18 cellular contexts compared by ENCODE assay signal in the genomic region with DNA sequence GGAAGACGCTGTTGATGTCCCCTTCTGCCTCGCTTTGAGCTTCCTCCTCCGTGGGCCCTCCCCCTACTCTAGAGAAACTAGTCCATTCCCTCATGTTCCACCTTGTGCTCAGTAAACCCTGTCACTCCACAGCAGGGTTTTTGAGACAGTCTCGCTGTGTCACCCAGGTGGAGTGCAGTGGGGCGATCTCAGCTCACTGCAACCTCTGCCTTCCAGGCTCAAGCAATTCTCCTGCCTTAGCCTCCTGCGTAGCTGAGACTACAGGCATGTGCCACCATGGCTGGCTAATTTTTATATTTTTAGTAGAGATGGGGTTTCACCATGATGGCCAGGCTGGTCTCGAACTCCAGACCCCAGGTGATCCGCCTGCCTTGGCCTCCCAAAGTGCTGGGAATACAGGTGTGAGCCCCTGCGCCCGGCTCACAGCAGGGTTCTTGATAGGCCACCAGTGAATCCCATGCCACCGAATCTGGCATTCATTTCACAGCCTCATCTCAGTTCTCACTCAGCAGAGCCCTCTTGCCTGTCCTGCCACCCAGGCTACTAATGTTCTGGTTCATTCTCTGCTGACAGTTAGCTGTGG. TPM values are rescaled to one million over a fixed set of nuclear protein-coding genes. Genes with fewer than 3 reads are reported as not detected.
DNase-seq lines count a peak whose midpoint lies in the region; ATAC-seq and TF ChIP-seq lines count a peak whose summit lies in the region.
"Had no signal": no experiment of that assay in that cellular context is flagged by ENCODE, and none has a peak within 500 bp of the region (broad histone marks: within the 10 kb centered on the region; RNA-seq: fewer than 3 reads in every experiment).

No MANE protein-coding gene starts in this region.

- no peak for ATAC-seq in right cardiac atrium
- ATAC-seq in stimulated activated naive CD8-positive, alpha-beta T cell treated with anti-CD3 and anti-CD28 coated beads, Interleukin-15, amount 100 ng/mL, for 72 hours = no peak

- POLR2A ChIA-PET in activated CD4-positive, alpha-beta memory T cell treated with anti-CD3 and anti-CD28 coated beads for 36 hours (lab: Charles Lee) = interaction anchor here (1.2 kb wide), 1 partner anchor 38 kb away, joined by 3 read pairs; no protein-coding TSS in a partner anchor

- no peaks in the 10 kb centered on the region for H3K27me3 Mint-ChIP-seq in activated CD4-positive, alpha-beta memory T cell treated with anti-CD3 and anti-CD28 coated beads for 36 hours
- peaks cover 33% of the 10 kb centered on the region for H3K27me3 Mint-ChIP-seq in glutamatergic neuron (ENCODE audit: unreplicated experiment)
- H3K27me3 Mint-ChIP-seq in stimulated activated naive CD8-positive, alpha-beta T cell treated with anti-CD3 and anti-CD28 coated beads, Interleukin-15, amount 100 ng/mL, for 72 hours = no peaks in the 10 kb centered on the region
- H3K27me3 Mint-ChIP-seq: activated CD4-positive, alpha-beta T cell treated with anti-CD3 and anti-CD28 coated beads, Interleukin-2, amount 10 ng/mL, durations not matched to agents 7 days and 5 days had no signal

- no peak for TF ChIP-seq CTCF in cardiac muscle cell (IDR thresholded peaks at IDR 0.05; ENCODE audit: low read depth, low read length)
- no peak for TF ChIP-seq CTCF in glutamatergic neuron (IDR thresholded peaks at IDR 0.05; ENCODE audit: partially characterized antibody, unreplicated experiment)

- DNase-seq in cardiac muscle cell (ENCODE audit: low read depth in 1 of 2, low spot score in 1 of 2) = no peak
- DNase-seq in right cardiac atrium = no peak
- DNase-seq in activated CD4-positive, alpha-beta memory T cell treated with anti-CD3 and anti-CD28 coated beads for 36 hours = no peak
- no peak for DNase-seq in glutamatergic neuron
- no peak for DNase-seq in stimulated activated naive CD8-positive, alpha-beta T cell treated with anti-CD3 and anti-CD28 coated beads, Interleukin-15, amount 100 ng/mL, for 72 hours
- no peak for DNase-seq in NCI-H2029 (lab: John Stamatoyannopoulos, UW)
- no peak for DNase-seq in Ammon's horn (ENCODE audit: low spot score)
- no peak for DNase-seq in DMS53 (lab: John Stamatoyannopoulos, UW)
- DNase-seq: activated CD4-positive, alpha-beta T cell treated with anti-CD3 and anti-CD28 coated beads, Interleukin-2, amount 10 ng/mL, durations not matched to agents 7 days and 5 days; DMS153; effector memory CD4-positive, alpha-beta T cell; NCI-H2171; NK-92 treated with Interleukin-12 subunit alpha and Interleukin-12 subunit beta, amount 100 ng/mL, for 24 hours; retina; SHP77; stimulated activated CD4-positive, alpha-beta T cell treated with anti-CD3 and anti-CD28 coated beads, Interleukin-2, amount 100 ng/mL, for 24 hours; T1000; transverse colon had no signal

- peaks cover 25% of the 10 kb centered on the region for H3K36me3 Mint-ChIP-seq in activated CD4-positive, alpha-beta memory T cell treated with anti-CD3 and anti-CD28 coated beads for 36 hours
- H3K36me3 Mint-ChIP-seq in glutamatergic neuron (ENCODE audit: unreplicated experiment) = peaks cover 5% of the 10 kb centered on the region

- H3K4me1 ChIP-seq in cardiac muscle cell (ENCODE audit: low read depth) (peaks cover 30% of the 10 kb centered on the region), right cardiac atrium (ENCODE audit: control insufficient read depth, insufficient read depth, low read length) (peaks cover 14% of the 10 kb centered on the region)

- WGBS in right cardiac atrium = 91% methylated on average over 11 of the region's 11 CpGs

- H3K4me3 Mint-ChIP-seq in activated CD4-positive, alpha-beta memory T cell treated with anti-CD3 and anti-CD28 coated beads for 36 hours = no peak overlapping the region
- no peak overlapping the region for H3K4me3 Mint-ChIP-seq in glutamatergic neuron (ENCODE audit: unreplicated experiment)
- H3K4me3 Mint-ChIP-seq in stimulated activated naive CD8-positive, alpha-beta T cell treated with anti-CD3 and anti-CD28 coated beads, Interleukin-15, amount 100 ng/mL, for 72 hours = peak overlapping the region in 1 of 2 donors; percentile 25
- H3K4me3 Mint-ChIP-seq: activated CD4-positive, alpha-beta T cell treated with anti-CD3 and anti-CD28 coated beads, Interleukin-2, amount 10 ng/mL, durations not matched to agents 7 days and 5 days had no signal

- H3K27me3 ChIP-seq in cardiac muscle cell (no peaks in the 10 kb centered on the region), right cardiac atrium (ENCODE audit: control insufficient read depth, insufficient read depth) (no peaks in the 10 kb centered on the region)
- H3K27me3 ChIP-seq: transverse colon had no signal

- no peaks in the 10 kb centered on the region for H3K9me3 Mint-ChIP-seq in activated CD4-positive, alpha-beta memory T cell treated with anti-CD3 and anti-CD28 coated beads for 36 hours
- H3K9me3 Mint-ChIP-seq in glutamatergic neuron (ENCODE audit: unreplicated experiment) = peaks cover 55% of the 10 kb centered on the region
- H3K9me3 Mint-ChIP-seq in stimulated activated naive CD8-positive, alpha-beta T cell treated with anti-CD3 and anti-CD28 coated beads, Interleukin-15, amount 100 ng/mL, for 72 hours = no peaks in the 10 kb centered on the region
- H3K9me3 Mint-ChIP-seq: activated CD4-positive, alpha-beta T cell treated with anti-CD3 and anti-CD28 coated beads, Interleukin-2, amount 10 ng/mL, durations not matched to agents 7 days and 5 days had no signal

- peak overlapping the region; percentile 75 for H3K27ac ChIP-seq in cardiac muscle cell
- H3K27ac ChIP-seq in right cardiac atrium (ENCODE audit: low read length) = no peak overlapping the region
- H3K27ac ChIP-seq: transverse colon had no signal

- peak overlapping the region; percentile 68 for H3K27ac Mint-ChIP-seq in activated CD4-positive, alpha-beta memory T cell treated with anti-CD3 and anti-CD28 coated beads for 36 hours
- H3K27ac Mint-ChIP-seq in glutamatergic neuron (ENCODE audit: unreplicated experiment) = peak overlapping the region; percentile 81
- H3K27ac Mint-ChIP-seq in stimulated activated naive CD8-positive, alpha-beta T cell treated with anti-CD3 and anti-CD28 coated beads, Interleukin-15, amount 100 ng/mL, for 72 hours = peak overlapping the region; percentile 68 to 87

- intact Hi-C loops in right cardiac atrium (cut with DNase I) = no loop called here
- intact Hi-C loops in activated CD4-positive, alpha-beta memory T cell treated with anti-CD3 and anti-CD28 coated beads for 36 hours (cut with micrococcal nuclease) = no loop called here

- H3K9me3 ChIP-seq in cardiac muscle cell (ENCODE audit: low read depth) = no peaks in the 10 kb centered on the region
- no peaks in the 10 kb centered on the region for H3K9me3 ChIP-seq in right cardiac atrium (ENCODE audit: control insufficient read depth, low read length)
- H3K9me3 ChIP-seq: transverse colon had no signal

- H3K4me1 Mint-ChIP-seq in activated CD4-positive, alpha-beta memory T cell treated with anti-CD3 and anti-CD28 coated beads for 36 hours (ENCODE audit: low read depth) = peaks cover 54% of the 10 kb centered on the region
- H3K4me1 Mint-ChIP-seq in glutamatergic neuron (ENCODE audit: low read depth, unreplicated experiment) = peaks cover 47% of the 10 kb centered on the region
- peaks cover 68% of the 10 kb centered on the region for H3K4me1 Mint-ChIP-seq in stimulated activated naive CD8-positive, alpha-beta T cell treated with anti-CD3 and anti-CD28 coated beads, Interleukin-15, amount 100 ng/mL, for 72 hours

- peaks cover 8% of the 10 kb centered on the region for H3K36me3 ChIP-seq in cardiac muscle cell

- CTCF ChIA-PET in activated CD4-positive, alpha-beta memory T cell treated with anti-CD3 and anti-CD28 coated beads for 36 hours (lab: Charles Lee) = interaction anchor here (2.2 kb wide), 1 partner anchor 160 kb away, joined by 8 read pairs; no protein-coding TSS in a partner anchor

- H3K4me3 ChIP-seq in cardiac muscle cell (no peak overlapping the region), right cardiac atrium (ENCODE audit: low read length) (no peak overlapping the region)
- H3K4me3 ChIP-seq: transverse colon had no signal

RNA-seq across cellular contexts. Expression of a gene that starts 36.0 kb away (rescaled TPM):
- total RNA-seq in cardiac muscle cell (29.2 and 33.4 TPM in 2 replicates), right cardiac atrium (10 to 100 TPM; 22.1 to 24.4 (median 23.2) TPM), glutamatergic neuron (ENCODE audit: unreplicated experiment) (60.3 TPM)
- polyA plus RNA-seq in cardiac muscle cell (21.0 and 24.1 TPM in 2 replicates), right cardiac atrium (16.2 TPM)
- total RNA-seq in activated CD4-positive, alpha-beta memory T cell treated with anti-CD3 and anti-CD28 coated beads for 36 hours = 10 to 100 TPM; 49.3 to 52.5 TPM
